ENCODE assay signal across 31 cellular contexts in genomic region chr7:92848441-92848840, GRCh38.
"Had no signal": no experiment of that assay in that cellular context is flagged by ENCODE, and none has a peak within 500 bp of the region (broad histone marks: within the 10 kb centered on the region; RNA-seq: fewer than 3 reads in every experiment).

No MANE protein-coding gene starts in this region.

- ATAC-seq: activated naive CD4-positive, alpha-beta T cell treated with anti-CD3 and anti-CD28 coated beads, Interleukin-2, amount 50 U/mL, for 72 hours; effector memory CD8-positive, alpha-beta T cell; gastroesophageal sphincter; heart right ventricle; T-helper 17 cell had no signal

- H3K4me3 ChIP-seq: esophagus muscularis mucosa, gastroesophageal sphincter, heart right ventricle had no signal

- FAIRE-seq: astrocyte, bronchial epithelial cell, colon had no signal

- H3K9me3 ChIP-seq: esophagus muscularis mucosa, gastroesophageal sphincter, heart right ventricle had no signal

- H3K4me1 ChIP-seq: esophagus muscularis mucosa, gastroesophageal sphincter, heart right ventricle had no signal

- H3K27ac ChIP-seq: brain microvascular endothelial cell, esophagus muscularis mucosa, gastroesophageal sphincter, heart right ventricle had no signal

- H3K27me3 ChIP-seq: brain microvascular endothelial cell, esophagus muscularis mucosa, gastroesophageal sphincter, heart right ventricle had no signal

- H3K36me3 ChIP-seq: brain microvascular endothelial cell, esophagus muscularis mucosa, gastroesophageal sphincter, heart right ventricle had no signal

- DNase-seq: activated CD4-positive, alpha-beta memory T cell treated with anti-CD3 and anti-CD28 coated beads, Interleukin-2, amount 10 ng/mL, durations not matched to agents 7 days and 5 days; activated CD4-positive, alpha-beta T cell treated with anti-CD3 and anti-CD28 coated beads for 4 hours; activated CD4-positive, alpha-beta T cell treated with anti-CD3 and anti-CD28 coated beads, Interleukin-2, amount 10 ng/mL, durations not matched to agents 7 days and 5 days; activated CD4-positive, alpha-beta T cell treated with anti-CD3 and anti-CD28 coated beads, Interleukin-2, amount 50 U/mL, for 4 hours; activated CD4-positive, CD25-positive, alpha-beta regulatory T cell; activated CD4-positive, CD25-positive, alpha-beta regulatory T cell treated with anti-CD3 and anti-CD28 coated beads, Interleukin-2, amount 50 U/mL, for 72 hours; activated CD8-positive, alpha-beta memory T cell treated with anti-CD3 and anti-CD28 coated beads, Interleukin-2, amount 50 U/mL, for 48 hours; activated gamma-delta T cell; activated naive CD4-positive, alpha-beta T cell; activated naive CD4-positive, alpha-beta T cell treated with anti-CD3 and anti-CD28 coated beads, Interleukin-2, amount 10 ng/mL, durations not matched to agents 7 days and 5 days; activated naive CD8-positive, alpha-beta T cell treated with anti-CD3 and anti-CD28 coated beads, Interleukin-2, amount 10 ng/mL, durations not matched to agents 7 days and 5 days; activated T-cell treated with anti-CD3 and anti-CD28 coated beads for 4 hours; activated T-cell treated with anti-CD3 and anti-CD28 coated beads, Interleukin-2, amount 50 U/mL, for 24 hours; activated T-cell treated with anti-CD3 and anti-CD28 coated beads, Interleukin-2, amount 50 U/mL, for 72 hours; brain microvascular endothelial cell; caudate nucleus; cortex of kidney; dermis blood vessel endothelial cell; effector CD4-positive, alpha-beta T cell; effector memory CD8-positive, alpha-beta T cell; erythroblast; foreskin melanocyte; heart right ventricle; T-helper 1 cell; T-helper 17 cell had no signal
